ENCODE assay signal across 11 cellular contexts in genomic region chr22:20239951-20240773, GRCh38. TPM values are rescaled to one million over a fixed set of nuclear protein-coding genes. Genes with fewer than 3 reads are reported as not detected.
DNase-seq lines count a peak whose midpoint lies in the region; ATAC-seq lines count a peak whose summit lies in the region.
"Had no signal": no experiment of that assay in that cellular context is flagged by ENCODE, and none has a peak within 500 bp of the region (broad histone marks: within the 10 kb centered on the region; RNA-seq: fewer than 3 reads in every experiment).

No MANE protein-coding gene starts in this region.

- no peaks in the 10 kb centered on the region for H3K36me3 Mint-ChIP-seq in activated CD4-positive, alpha-beta T cell treated with anti-CD3 and anti-CD28 coated beads, Interleukin-2, amount 10 ng/mL, durations not matched to agents 7 days and 5 days (ENCODE audit: low read depth)
- H3K36me3 Mint-ChIP-seq in activated naive CD8-positive, alpha-beta T cell treated with anti-CD3 and anti-CD28 coated beads for 36 hours, result no peaks in the 10 kb centered on the region
- no peaks in the 10 kb centered on the region for H3K36me3 Mint-ChIP-seq in immature natural killer cell
- H3K36me3 Mint-ChIP-seq in stimulated activated effector memory CD8-positive, alpha-beta T cell treated with anti-CD3 and anti-CD28 coated beads, Interleukin-12 subunit alpha, Interleukin-12 subunit beta, amount 100 ng/mL, for 72 hours, result peaks cover 11% of the 10 kb centered on the region

- no peaks in the 10 kb centered on the region for H3K36me3 ChIP-seq in effector memory CD4-positive, alpha-beta T cell (ENCODE audit: control insufficient read depth, insufficient read depth, low read length)
- H3K36me3 ChIP-seq: thoracic aorta had no signal

- peak overlapping the region; percentile 83 for H3K27ac Mint-ChIP-seq in activated CD4-positive, alpha-beta T cell treated with anti-CD3 and anti-CD28 coated beads, Interleukin-2, amount 10 ng/mL, durations not matched to agents 7 days and 5 days
- peak overlapping the region; percentile 29 for H3K27ac Mint-ChIP-seq in activated naive CD8-positive, alpha-beta T cell treated with anti-CD3 and anti-CD28 coated beads for 36 hours
- H3K27ac Mint-ChIP-seq in immature natural killer cell, result peak overlapping the region; percentile 62 to 90 (median 78)
- peak overlapping the region; percentile 89 for H3K27ac Mint-ChIP-seq in stimulated activated effector memory CD8-positive, alpha-beta T cell treated with anti-CD3 and anti-CD28 coated beads, Interleukin-12 subunit alpha, Interleukin-12 subunit beta, amount 100 ng/mL, for 72 hours

- no peak overlapping the region for H3K4me3 ChIP-seq in effector memory CD4-positive, alpha-beta T cell (ENCODE audit: insufficient read depth, low read depth, low read length, poor library complexity, severe bottlenecking)
- H3K4me3 ChIP-seq: mucosa of descending colon, thoracic aorta had no signal

- peaks cover 65% of the 10 kb centered on the region for H3K4me1 ChIP-seq in effector memory CD4-positive, alpha-beta T cell (ENCODE audit: control insufficient read depth, insufficient read depth, low read length, poor library complexity, severe bottlenecking)

- peaks cover 46% of the 10 kb centered on the region for H3K4me1 Mint-ChIP-seq in activated CD4-positive, alpha-beta T cell treated with anti-CD3 and anti-CD28 coated beads, Interleukin-2, amount 10 ng/mL, durations not matched to agents 7 days and 5 days
- H3K4me1 Mint-ChIP-seq in activated naive CD8-positive, alpha-beta T cell treated with anti-CD3 and anti-CD28 coated beads for 36 hours, result peaks cover 36% of the 10 kb centered on the region
- H3K4me1 Mint-ChIP-seq in immature natural killer cell, result peaks cover 20 to 52% of the 10 kb centered on the region in 2 donors
- H3K4me1 Mint-ChIP-seq in stimulated activated effector memory CD8-positive, alpha-beta T cell treated with anti-CD3 and anti-CD28 coated beads, Interleukin-12 subunit alpha, Interleukin-12 subunit beta, amount 100 ng/mL, for 72 hours, result peaks cover 43% of the 10 kb centered on the region

- no peak for DNase-seq in activated CD4-positive, alpha-beta T cell treated with anti-CD3 and anti-CD28 coated beads, Interleukin-2, amount 10 ng/mL, durations not matched to agents 7 days and 5 days
- no peak for DNase-seq in activated CD4-positive, alpha-beta T cell treated with anti-CD3 and anti-CD28 coated beads for 1 hour
- no peak for DNase-seq in activated naive CD8-positive, alpha-beta T cell treated with anti-CD3 and anti-CD28 coated beads for 36 hours
- no peak for DNase-seq in immature natural killer cell
- no peak for DNase-seq in stimulated activated effector memory CD8-positive, alpha-beta T cell treated with anti-CD3 and anti-CD28 coated beads, Interleukin-12 subunit alpha, Interleukin-12 subunit beta, amount 100 ng/mL, for 72 hours (ENCODE audit: low spot score in 2 of 2)
- DNase-seq in stimulated activated CD4-positive, alpha-beta T cell treated with anti-CD3 and anti-CD28 coated beads, Interleukin-1b, Interleukin-23, amount 100 ng/mL, for 48 hours, result no peak
- DNase-seq in effector memory CD4-positive, alpha-beta T cell, result no peak
- DNase-seq: mucosa of descending colon, NCI-H2029 had no signal

- no peak overlapping the region for H3K27ac ChIP-seq in effector memory CD4-positive, alpha-beta T cell (ENCODE audit: insufficient read depth, low read length, poor library complexity, severe bottlenecking)
- H3K27ac ChIP-seq: thoracic aorta had no signal

- CTCF ChIA-PET in activated CD4-positive, alpha-beta T cell treated with anti-CD3 and anti-CD28 coated beads, Interleukin-2, amount 10 ng/mL, durations not matched to agents 7 days and 5 days (lab: Charles Lee), result interaction anchor here (1.6 kb wide), 1 partner anchor 18 kb away, joined by 4 read pairs; no protein-coding TSS in a partner anchor

- H3K9me3 Mint-ChIP-seq in activated CD4-positive, alpha-beta T cell treated with anti-CD3 and anti-CD28 coated beads, Interleukin-2, amount 10 ng/mL, durations not matched to agents 7 days and 5 days, result no peaks in the 10 kb centered on the region
- H3K9me3 Mint-ChIP-seq in activated naive CD8-positive, alpha-beta T cell treated with anti-CD3 and anti-CD28 coated beads for 36 hours, result no peaks in the 10 kb centered on the region
- H3K9me3 Mint-ChIP-seq in immature natural killer cell, result no peaks in the 10 kb centered on the region
- no peaks in the 10 kb centered on the region for H3K9me3 Mint-ChIP-seq in stimulated activated effector memory CD8-positive, alpha-beta T cell treated with anti-CD3 and anti-CD28 coated beads, Interleukin-12 subunit alpha, Interleukin-12 subunit beta, amount 100 ng/mL, for 72 hours

- no peaks in the 10 kb centered on the region for H3K27me3 Mint-ChIP-seq in activated CD4-positive, alpha-beta T cell treated with anti-CD3 and anti-CD28 coated beads, Interleukin-2, amount 10 ng/mL, durations not matched to agents 7 days and 5 days
- no peaks in the 10 kb centered on the region for H3K27me3 Mint-ChIP-seq in activated naive CD8-positive, alpha-beta T cell treated with anti-CD3 and anti-CD28 coated beads for 36 hours
- H3K27me3 Mint-ChIP-seq in immature natural killer cell (ENCODE audit: low read depth in 3 of 3), result peaks cover 4 to 8% (median 7%) of the 10 kb centered on the region in 3 donors

- POLR2A ChIA-PET in activated CD4-positive, alpha-beta T cell treated with anti-CD3 and anti-CD28 coated beads, Interleukin-2, amount 10 ng/mL, durations not matched to agents 7 days and 5 days (lab: Charles Lee), result no interaction called here

- ATAC-seq in stimulated activated effector memory CD8-positive, alpha-beta T cell treated with anti-CD3 and anti-CD28 coated beads, Interleukin-12 subunit alpha, Interleukin-12 subunit beta, amount 100 ng/mL, for 72 hours, result no peak
- no peak for ATAC-seq in GM21717 (IDR thresholded peaks at IDR 0.05; ENCODE audit: unreplicated experiment)
- ATAC-seq: mucosa of descending colon had no signal

- H3K4me3 Mint-ChIP-seq in activated CD4-positive, alpha-beta T cell treated with anti-CD3 and anti-CD28 coated beads, Interleukin-2, amount 10 ng/mL, durations not matched to agents 7 days and 5 days, result no peak overlapping the region
- no peak overlapping the region for H3K4me3 Mint-ChIP-seq in activated naive CD8-positive, alpha-beta T cell treated with anti-CD3 and anti-CD28 coated beads for 36 hours
- peak overlapping the region; percentile 42 to 65 (median 57) for H3K4me3 Mint-ChIP-seq in immature natural killer cell
- peak overlapping the region; percentile 57 for H3K4me3 Mint-ChIP-seq in stimulated activated effector memory CD8-positive, alpha-beta T cell treated with anti-CD3 and anti-CD28 coated beads, Interleukin-12 subunit alpha, Interleukin-12 subunit beta, amount 100 ng/mL, for 72 hours

- H3K27me3 ChIP-seq in effector memory CD4-positive, alpha-beta T cell (replicated peaks; ENCODE audit: control insufficient read depth, insufficient read depth, low read length, poor library complexity, severe bottlenecking), result no peaks in the 10 kb centered on the region

- no peaks in the 10 kb centered on the region for H3K9me3 ChIP-seq in effector memory CD4-positive, alpha-beta T cell (ENCODE audit: control insufficient read depth, low read length)
- H3K9me3 ChIP-seq: mucosa of descending colon, thoracic aorta had no signal

RNA-seq across cellular contexts. Expression of gene RTN4R, which starts 28.0 kb away (rescaled TPM):
- total RNA-seq in activated CD4-positive, alpha-beta T cell treated with anti-CD3 and anti-CD28 coated beads, Interleukin-2, amount 10 ng/mL, durations not matched to agents 7 days and 5 days, result 1 to 10 TPM; 3.1 to 4.0 TPM
- total RNA-seq in activated naive CD8-positive, alpha-beta T cell treated with anti-CD3 and anti-CD28 coated beads for 36 hours, result 1 to 10 TPM; 3.2 to 3.5 TPM
- 1 to 10 TPM; 1.1 to 3.9 (median 2.2) TPM for polyA plus RNA-seq in immature natural killer cell

Comparison
In these comparisons a context has a peak if more than half of its experiments do, and no peak if none do; other contexts are left out.
1. H3K27ac Mint-ChIP-seq: peak in every context shown above with its lines; median percentile 89 in stimulated activated effector memory CD8-positive, alpha-beta T cell treated with anti-CD3 and anti-CD28 coated beads, Interleukin-12 subunit alpha, Interleukin-12 subunit beta, amount 100 ng/mL, for 72 hours; 83 in activated CD4-positive, alpha-beta T cell treated with anti-CD3 and anti-CD28 coated beads, Interleukin-2, amount 10 ng/mL, durations not matched to agents 7 days and 5 days; 78 in immature natural killer cell; 29 in activated naive CD8-positive, alpha-beta T cell treated with anti-CD3 and anti-CD28 coated beads for 36 hours.
2. H3K4me3 Mint-ChIP-seq: peak in immature natural killer cell (5 of 5) and stimulated activated effector memory CD8-positive, alpha-beta T cell treated with anti-CD3 and anti-CD28 coated beads, Interleukin-12 subunit alpha, Interleukin-12 subunit beta, amount 100 ng/mL, for 72 hours (single experiment); none in activated CD4-positive, alpha-beta T cell treated with anti-CD3 and anti-CD28 coated beads, Interleukin-2, amount 10 ng/mL, durations not matched to agents 7 days and 5 days (single experiment) and activated naive CD8-positive, alpha-beta T cell treated with anti-CD3 and anti-CD28 coated beads for 36 hours (single experiment).